20 cellular contexts compared by ENCODE assay signal in the genomic region with DNA sequence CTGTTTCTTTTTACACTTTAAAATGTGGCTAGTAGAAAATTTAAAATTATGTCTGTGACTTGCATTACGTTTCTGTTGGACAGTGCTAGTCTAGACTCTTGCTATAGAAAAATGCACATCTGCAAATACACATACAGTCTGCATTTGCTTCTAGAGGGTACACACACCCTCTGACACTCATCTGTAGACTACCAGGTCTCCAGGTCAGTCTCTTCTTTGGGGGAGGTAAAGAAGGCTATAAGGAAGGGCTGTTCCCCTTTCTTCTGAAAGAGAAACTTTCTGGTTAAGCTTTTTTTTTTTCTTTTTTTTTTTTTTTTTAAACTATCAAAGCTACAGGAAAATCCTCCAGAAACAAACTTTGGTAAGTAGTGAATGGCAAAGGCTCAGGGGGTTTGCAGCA.
DNase-seq lines count a peak whose midpoint lies in the region; ATAC-seq and TF ChIP-seq lines count a peak whose summit lies in the region.
"Had no signal": no experiment of that assay in that cellular context is flagged by ENCODE, and none has a peak within 500 bp of the region (broad histone marks: within the 10 kb centered on the region; RNA-seq: fewer than 3 reads in every experiment).

No MANE protein-coding gene starts in this region.

- H3K79me2 ChIP-seq in OCI-LY3 (ENCODE audit: low read length), result no peaks in the 10 kb centered on the region

- H3K27me3 ChIP-seq in OCI-LY3 (ENCODE audit: low read depth, low read length) (peaks cover 20% of the 10 kb centered on the region), esophagus muscularis mucosa (no peaks in the 10 kb centered on the region), stomach (no peaks in the 10 kb centered on the region)
- H3K27me3 ChIP-seq: BLaER1 had no signal

- H3K9me3 ChIP-seq in OCI-LY3 (ENCODE audit: insufficient read depth, low read length), result no peaks in the 10 kb centered on the region
- H3K9me3 ChIP-seq in esophagus muscularis mucosa, result no peaks in the 10 kb centered on the region
- H3K9me3 ChIP-seq in stomach, result no peaks in the 10 kb centered on the region
- H3K9me3 ChIP-seq: BLaER1, Caco-2 had no signal

- no peaks in the 10 kb centered on the region for H4K20me1 ChIP-seq in OCI-LY3 (ENCODE audit: insufficient read depth, low read length)
- H4K20me1 ChIP-seq: BLaER1 had no signal

- TF ChIP-seq EP300 in esophagus muscularis mucosa (IDR thresholded peaks at IDR 0.05), result no peak
- no peak for TF ChIP-seq EP300 in stomach (IDR thresholded peaks at IDR 0.05)

- ATAC-seq in GM18868 (IDR thresholded peaks at IDR 0.05; ENCODE audit: unreplicated experiment) (peak; percentile 77), HG03342 (IDR thresholded peaks at IDR 0.05; ENCODE audit: unreplicated experiment) (no peak)
- ATAC-seq: CD8-positive, alpha-beta T cell; GM23338; HCT116 had no signal

- H3K36me3 ChIP-seq in OCI-LY3 (replicated peaks; ENCODE audit: low read depth, low read length) (no peaks in the 10 kb centered on the region), esophagus muscularis mucosa (peaks cover 0 to 9% (median 0%) of the 10 kb centered on the region in 4 donors), stomach (peaks cover 0 to 7% (median 0%) of the 10 kb centered on the region in 4 donors)
- H3K36me3 ChIP-seq: BLaER1 had no signal

- peak overlapping the region; percentile 37 for H3K4me2 ChIP-seq in OCI-LY3 (ENCODE audit: low read length)
- H3K4me2 ChIP-seq: BLaER1, GM23338 had no signal

- DNase-seq in GM12865 (ENCODE audit: low read depth) (peak; percentile 15), esophagus muscularis mucosa (ENCODE audit: extremely low spot score) (no peak), stomach (no peak), posterior vena cava (ENCODE audit: low spot score) (no peak), NCI-H345 (lab: John Stamatoyannopoulos, UW) (no peak)
- DNase-seq: Caco-2; CD4-positive, CD25-positive, alpha-beta regulatory T cell; CD8-positive, alpha-beta T cell; DMS153; EL; GDM1; H9 had no signal

- H2AFZ ChIP-seq in OCI-LY3 (ENCODE audit: low read depth, low read length), result no peak overlapping the region
- H2AFZ ChIP-seq: GM23338 had no signal

- no peak overlapping the region for H3K27ac ChIP-seq in OCI-LY3 (ENCODE audit: low read length)
- peak overlapping the region in 3 of 4 donors; percentile 9 to 46 (median 13) for H3K27ac ChIP-seq in esophagus muscularis mucosa (replicated peaks in 1 of 4)
- H3K27ac ChIP-seq in stomach, result no peak overlapping the region
- H3K27ac ChIP-seq: 22Rv1, BLaER1, C4-2B had no signal

- peaks cover 44% of the 10 kb centered on the region for H3K4me1 ChIP-seq in OCI-LY3 (ENCODE audit: low read length)
- peaks cover 9 to 22% (median 19%) of the 10 kb centered on the region in 4 donors for H3K4me1 ChIP-seq in esophagus muscularis mucosa
- H3K4me1 ChIP-seq in stomach, result peaks cover 0 to 19% (median 9%) of the 10 kb centered on the region in 4 donors
- H3K4me1 ChIP-seq: BLaER1 had no signal

- TF ChIP-seq POLR2A in esophagus muscularis mucosa (IDR thresholded peaks at IDR 0.05; ENCODE audit: low read depth) (no peak), stomach (IDR thresholded peaks at IDR 0.05) (no peak)

- intact Hi-C loops in esophagus muscularis mucosa (cut with DNase I), result loop anchor here (10.0 kb wide), 2 partner anchors 60 to 360 kb away; partner anchors contain the start of gene ZNF330
- intact Hi-C loops in stomach (cut with DNase I; ENCODE audit: low total_unique reads), result no loop called here
- intact Hi-C loops in posterior vena cava (cut with DNase I), result no loop called here

- no peak for TF ChIP-seq CTCF in GM12865 (IDR thresholded peaks at IDR 0.05; ENCODE audit: insufficient read depth, low read depth, low read length, missing control alignments)
- no peak for TF ChIP-seq CTCF in OCI-LY3 (IDR thresholded peaks at IDR 0.05; ENCODE audit: low read depth, low read length)
- no peak for TF ChIP-seq CTCF in esophagus muscularis mucosa (IDR thresholded peaks at IDR 0.05)
- TF ChIP-seq CTCF in stomach (IDR thresholded peaks at IDR 0.05), result no peak

- 38% methylated on average over 1 of the region's 1 CpG for WGBS in esophagus muscularis mucosa
- WGBS in stomach, 5 donors, result 47 to 98% (median 81%) methylated on average over 1 of the region's 1 CpG

- H3K4me3 ChIP-seq in GM12865 (ENCODE audit: low read depth, low read length) (no peak overlapping the region), OCI-LY3 (ENCODE audit: low read length) (no peak overlapping the region), esophagus muscularis mucosa (no peak overlapping the region), stomach (no peak overlapping the region)
- H3K4me3 ChIP-seq: BLaER1, GM23338 had no signal

- no peak overlapping the region for H3K9ac ChIP-seq in OCI-LY3 (ENCODE audit: low read length)
- H3K9ac ChIP-seq: BLaER1 had no signal

Comparison
In these comparisons a context has a peak if more than half of its experiments do, and no peak if none do; other contexts are left out.
1. H3K27ac ChIP-seq: peak in esophagus muscularis mucosa (3 of 4); none in OCI-LY3 (single experiment) and stomach (0 of 5).